ENCODE assay signal across 27 cellular contexts in the genomic region with DNA sequence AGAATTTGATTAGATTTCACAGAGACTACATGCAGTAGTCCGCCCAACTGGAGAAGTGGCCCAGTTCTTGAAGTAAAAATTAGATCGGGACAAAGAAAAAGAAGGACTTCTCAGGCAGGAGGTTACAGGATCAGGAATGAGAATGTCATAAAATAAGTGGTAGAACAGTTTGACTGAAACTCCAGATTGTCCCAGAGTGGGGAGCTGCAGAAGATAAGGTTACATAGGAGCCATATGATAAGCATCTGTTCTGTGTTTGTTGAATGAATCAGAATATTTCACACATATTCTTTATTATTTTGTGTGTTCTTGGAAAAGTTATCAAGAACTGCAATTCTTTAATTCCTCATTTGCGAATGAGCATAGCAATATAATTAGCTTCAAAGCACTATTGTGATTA.
"Had no signal": no experiment of that assay in that cellular context is flagged by ENCODE, and none has a peak within 500 bp of the region (broad histone marks: within the 10 kb centered on the region; RNA-seq: fewer than 3 reads in every experiment).

No MANE protein-coding gene starts in this region.

- DNase-seq: activated CD4-positive, alpha-beta memory T cell treated with anti-CD3 and anti-CD28 coated beads, Interleukin-2, amount 10 ng/mL, durations not matched to agents 7 days and 5 days; activated CD4-positive, alpha-beta T cell treated with anti-CD3 and anti-CD28 coated beads, Interleukin-2, amount 10 ng/mL, durations not matched to agents 7 days and 5 days; activated CD4-positive, CD25-positive, alpha-beta regulatory T cell; activated gamma-delta T cell; activated naive CD4-positive, alpha-beta T cell treated with anti-CD3 and anti-CD28 coated beads, Interleukin-2, amount 10 ng/mL, durations not matched to agents 7 days and 5 days; activated naive CD8-positive, alpha-beta T cell treated with anti-CD3 and anti-CD28 coated beads for 36 hours; activated T-cell treated with anti-CD3 and anti-CD28 coated beads for 4 hours; activated T-cell treated with anti-CD3 and anti-CD28 coated beads, Interleukin-2, amount 50 U/mL, for 48 hours; brain microvascular endothelial cell; KG1; MG63; MV-4-11; NCI-H1092 treated with DMSO at 0.1 percent for 48 hours; NCI-H1417 treated with DMSO at 0.1 percent for 48 hours; NCI-H1694; NCI-H2029; NCI-H446; NCI-H526; NCI-H774; NK-92 treated with Interleukin-12 subunit alpha and Interleukin-12 subunit beta, amount 100 ng/mL, for 24 hours; OCI-M1; SHP77; T-cell; T-helper 2 cell; T1000 had no signal

- FAIRE-seq: RCC 7860, TTC549 had no signal
